ENCODE assay signal across 17 cellular contexts in the genomic region with DNA sequence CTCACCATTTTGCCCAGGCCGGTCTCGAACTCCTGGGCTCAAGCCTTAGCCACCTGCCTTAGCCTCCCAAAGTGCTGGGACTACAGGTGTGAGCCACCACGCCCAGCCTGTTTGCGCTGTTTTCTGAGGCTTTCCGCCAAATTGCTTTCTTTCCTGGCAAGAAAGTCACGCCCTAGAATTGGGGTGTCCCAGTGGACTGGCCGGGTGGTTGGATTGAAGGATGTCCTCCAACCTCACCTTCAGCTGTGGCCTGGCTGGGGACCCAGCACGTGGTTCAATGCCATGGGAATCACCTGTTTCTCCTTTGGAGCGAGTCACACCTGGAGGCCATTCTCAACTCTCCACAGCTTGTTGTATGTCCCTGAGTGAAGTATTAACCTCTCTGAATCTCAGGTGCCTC. TPM values are rescaled to one million over a fixed set of nuclear protein-coding genes. Genes with fewer than 3 reads are reported as not detected.
A peak's percentile ranks its signal among the peaks of the same experiment; 100 is the strongest.
DNase-seq lines count a peak whose midpoint lies in the region; ATAC-seq and TF ChIP-seq lines count a peak whose summit lies in the region.
"Had no signal": no experiment of that assay in that cellular context is flagged by ENCODE, and none has a peak within 500 bp of the region (broad histone marks: within the 10 kb centered on the region; RNA-seq: fewer than 3 reads in every experiment).

No MANE protein-coding gene starts in this region.

- peak overlapping the region; percentile 79 for H3K4me3 Mint-ChIP-seq in natural killer cell treated with Interleukin-12 subunit alpha and Interleukin-12 subunit beta and Interleukin-15 and Interleukin-18, amount 100 ng/mL, for 72 hours
- no peak overlapping the region for H3K4me3 Mint-ChIP-seq in natural killer cell
- H3K4me3 Mint-ChIP-seq in effector memory CD8-positive, alpha-beta T cell: peak overlapping the region; percentile 70 to 75
- H3K4me3 Mint-ChIP-seq in neural crest cell: no peak overlapping the region
- no peak overlapping the region for H3K4me3 Mint-ChIP-seq in HFFc6
- H3K4me3 Mint-ChIP-seq in osteocyte (ENCODE audit: unreplicated experiment): no peak overlapping the region

- H3K36me3 ChIP-seq in mucosa of descending colon (ENCODE audit: low read depth): no peaks in the 10 kb centered on the region
- H3K36me3 ChIP-seq in spleen: no peaks in the 10 kb centered on the region
- H3K36me3 ChIP-seq: cardiac muscle cell, HAP-1, Peyer's patch, SJCRH30, vagina had no signal

- intact Hi-C loops in natural killer cell (cut with micrococcal nuclease) (loop anchor here (1.0 kb wide), 1 partner anchor 175 kb away; no protein-coding TSS in a partner anchor), mucosa of descending colon (cut with DNase I, micrococcal nuclease) (loop anchor here (10.0 kb wide), 2 partner anchors 171 to 181 kb away; no protein-coding TSS in a partner anchor), spleen (cut with DNase I; ENCODE audit: low total_unique reads) (loop anchor here (10.0 kb wide), 1 partner anchor 171 kb away; no protein-coding TSS in a partner anchor)

- H3K27me3 ChIP-seq in spleen (replicated peaks in 1 of 7): peaks cover 0 to 11% (median 0%) of the 10 kb centered on the region in 7 donors
- H3K27me3 ChIP-seq: cardiac muscle cell, Peyer's patch, SJCRH30, vagina had no signal

- no peak for ATAC-seq in natural killer cell treated with Interleukin-12 subunit alpha and Interleukin-12 subunit beta and Interleukin-15 and Interleukin-18, amount 100 ng/mL, for 72 hours
- ATAC-seq in natural killer cell (no peak), mucosa of descending colon (no peak)
- no peak for ATAC-seq in effector memory CD8-positive, alpha-beta T cell (replicated peaks)

- no peak for TF ChIP-seq POLR2A in spleen (IDR thresholded peaks at IDR 0.05)

- H3K9me3 ChIP-seq in mucosa of descending colon (peaks cover 6% of the 10 kb centered on the region), spleen (peaks cover 4 to 8% (median 7%) of the 10 kb centered on the region in 8 donors)
- H3K9me3 ChIP-seq: vagina had no signal

- TF ChIP-seq CTCF in natural killer cell (IDR thresholded peaks at IDR 0.05) (no peak), neural crest cell (conservative IDR thresholded peaks at IDR 0.05) (no peak), mucosa of descending colon (IDR thresholded peaks at IDR 0.05) (no peak), HFFc6 (IDR thresholded peaks at IDR 0.05) (no peak), spleen (IDR thresholded peaks at IDR 0.05 in 8 of 11, conservative IDR thresholded peaks at IDR 0.05 in 3 of 11) (peak in 1 of 11 experiments; percentile 37), osteocyte (IDR thresholded peaks at IDR 0.05) (no peak)

- peaks cover 2% of the 10 kb centered on the region for H3K36me3 Mint-ChIP-seq in natural killer cell treated with Interleukin-12 subunit alpha and Interleukin-12 subunit beta and Interleukin-15 and Interleukin-18, amount 100 ng/mL, for 72 hours
- H3K36me3 Mint-ChIP-seq in natural killer cell: no peaks in the 10 kb centered on the region
- peaks cover 17% of the 10 kb centered on the region for H3K36me3 Mint-ChIP-seq in effector memory CD8-positive, alpha-beta T cell (ENCODE audit: insufficient read depth)
- peaks cover 6% of the 10 kb centered on the region for H3K36me3 Mint-ChIP-seq in neural crest cell (ENCODE audit: low read depth)
- H3K36me3 Mint-ChIP-seq in HFFc6 (ENCODE audit: low read depth): peaks cover 4% of the 10 kb centered on the region
- no peaks in the 10 kb centered on the region for H3K36me3 Mint-ChIP-seq in osteocyte (ENCODE audit: unreplicated experiment)

- H3K27ac ChIP-seq in spleen: peak overlapping the region in 3 of 8 donors; percentile 52 to 99 (median 63)
- H3K27ac ChIP-seq: cardiac muscle cell, psoas muscle, SJCRH30 had no signal

- H3K27me3 Mint-ChIP-seq in natural killer cell treated with Interleukin-12 subunit alpha and Interleukin-12 subunit beta and Interleukin-15 and Interleukin-18, amount 100 ng/mL, for 72 hours: no peaks in the 10 kb centered on the region
- H3K27me3 Mint-ChIP-seq in natural killer cell (ENCODE audit: low read depth in 2 of 2) (peaks cover 0 to 2% of the 10 kb centered on the region in 2 donors), neural crest cell (ENCODE audit: low read depth) (peaks cover 3% of the 10 kb centered on the region), HFFc6 (ENCODE audit: insufficient read depth) (no peaks in the 10 kb centered on the region; the same call in 1 of the 2 replicates), osteocyte (ENCODE audit: unreplicated experiment) (no peaks in the 10 kb centered on the region)
- no peaks in the 10 kb centered on the region for H3K27me3 Mint-ChIP-seq in effector memory CD8-positive, alpha-beta T cell

- H3K4me3 ChIP-seq in mucosa of descending colon (no peak overlapping the region), spleen (peak overlapping the region in 1 of 8 donors; percentile 30)
- H3K4me3 ChIP-seq: HAP-1 had no signal

- peak overlapping the region; percentile 64 to 93 for H3K27ac Mint-ChIP-seq in natural killer cell treated with Interleukin-12 subunit alpha and Interleukin-12 subunit beta and Interleukin-15 and Interleukin-18, amount 100 ng/mL, for 72 hours
- H3K27ac Mint-ChIP-seq in natural killer cell: peak overlapping the region in 1 of 2 donors; percentile 81
- peak overlapping the region in 1 of 2 donors; percentile 54 for H3K27ac Mint-ChIP-seq in effector memory CD8-positive, alpha-beta T cell
- H3K27ac Mint-ChIP-seq in neural crest cell (ENCODE audit: unreplicated experiment): peak overlapping the region; percentile 7
- no peak overlapping the region for H3K27ac Mint-ChIP-seq in HFFc6
- H3K27ac Mint-ChIP-seq in osteocyte (ENCODE audit: unreplicated experiment): no peak overlapping the region

- H3K9me3 Mint-ChIP-seq in natural killer cell treated with Interleukin-12 subunit alpha and Interleukin-12 subunit beta and Interleukin-15 and Interleukin-18, amount 100 ng/mL, for 72 hours: no peaks in the 10 kb centered on the region
- H3K9me3 Mint-ChIP-seq in natural killer cell: no peaks in the 10 kb centered on the region
- no peaks in the 10 kb centered on the region for H3K9me3 Mint-ChIP-seq in effector memory CD8-positive, alpha-beta T cell
- peaks cover 9% of the 10 kb centered on the region for H3K9me3 Mint-ChIP-seq in neural crest cell
- peaks cover 11% of the 10 kb centered on the region for H3K9me3 Mint-ChIP-seq in HFFc6
- peaks cover 4% of the 10 kb centered on the region for H3K9me3 Mint-ChIP-seq in osteocyte (ENCODE audit: unreplicated experiment)

- no peak for DNase-seq in natural killer cell treated with Interleukin-12 subunit alpha and Interleukin-12 subunit beta and Interleukin-15 and Interleukin-18, amount 100 ng/mL, for 72 hours (ENCODE audit: low spot score)
- no peak for DNase-seq in natural killer cell
- DNase-seq in effector memory CD8-positive, alpha-beta T cell: no peak
- DNase-seq in neural crest cell (ENCODE audit: low read depth, low spot score): no peak
- no peak for DNase-seq in mucosa of descending colon
- no peak for DNase-seq in HFFc6
- DNase-seq in spleen: no peak
- no peak for DNase-seq in osteocyte (ENCODE audit: extremely low spot score, unreplicated experiment)
- DNase-seq: NCI-H1092; NCI-H187 treated with DMSO at 0.1 percent for 48 hours; NK-92 treated with Interleukin-12 subunit alpha and Interleukin-12 subunit beta, amount 100 ng/mL, for 24 hours had no signal

- H3K4me1 Mint-ChIP-seq in natural killer cell treated with Interleukin-12 subunit alpha and Interleukin-12 subunit beta and Interleukin-15 and Interleukin-18, amount 100 ng/mL, for 72 hours (ENCODE audit: low read depth in 2 of 2): peaks cover 31 to 33% of the 10 kb centered on the region in 2 donors
- peaks cover 32 to 41% of the 10 kb centered on the region in 2 donors for H3K4me1 Mint-ChIP-seq in natural killer cell
- peaks cover 34 to 39% of the 10 kb centered on the region in 2 donors for H3K4me1 Mint-ChIP-seq in effector memory CD8-positive, alpha-beta T cell (ENCODE audit: low read depth in 2 of 2)
- H3K4me1 Mint-ChIP-seq in neural crest cell: peaks cover 21% of the 10 kb centered on the region
- H3K4me1 Mint-ChIP-seq in HFFc6 (ENCODE audit: low read depth): peaks cover 28% of the 10 kb centered on the region
- H3K4me1 Mint-ChIP-seq in osteocyte (ENCODE audit: unreplicated experiment): peaks cover 15% of the 10 kb centered on the region

- WGBS in spleen, 5 donors: 83 to 96% (median 89%) methylated on average over 7 to 9 of the region's 9 CpGs

- H3K4me1 ChIP-seq in mucosa of descending colon (ENCODE audit: low read depth) (peaks cover 3% of the 10 kb centered on the region), spleen (peaks cover 12 to 53% (median 40%) of the 10 kb centered on the region in 6 donors)
- H3K4me1 ChIP-seq: psoas muscle had no signal

RNA-seq across cellular contexts. Expression of a gene that starts 5.8 kb away (rescaled TPM):
- 1 to 10 TPM; 3.1 to 5.0 TPM for total RNA-seq in natural killer cell treated with Interleukin-12 subunit alpha and Interleukin-12 subunit beta and Interleukin-15 and Interleukin-18, amount 100 ng/mL, for 72 hours
- total RNA-seq in natural killer cell (10 to 100 TPM; 13.7 to 16.2 (median 13.9) TPM), neural crest cell (4.4 and 4.6 TPM in 2 replicates), mucosa of descending colon (1 to 10 TPM; 1.4 to 6.7 (median 1.6) TPM), spleen (10 to 100 TPM; 20.7 to 71.1 (median 48.2) TPM), osteocyte (4.6 and 5.7 TPM in 2 replicates)
- total RNA-seq in HFFc6 (2021; fragmentation: NEBNext Ultra II Directional; extraction: Animal tissue kit (Norgen Biotek cat#: 25700)): 1 to 10 TPM; 1.3 to 2.4 (median 1.9) TPM
- polyA plus RNA-seq in spleen: 10 to 100 TPM in 2 of 3 donors, 1 to 10 TPM in 1; 5.7 to 19.9 (median 11.7) TPM

Comparison
In these comparisons a context has a peak if more than half of its experiments do, and no peak if none do; other contexts are left out.
1. H3K4me3 Mint-ChIP-seq: peak in natural killer cell treated with Interleukin-12 subunit alpha and Interleukin-12 subunit beta and Interleukin-15 and Interleukin-18, amount 100 ng/mL, for 72 hours (single experiment) and effector memory CD8-positive, alpha-beta T cell (2 of 2); none in natural killer cell (single experiment), neural crest cell (single experiment), HFFc6 (single experiment) and osteocyte (single experiment).
2. H3K27ac Mint-ChIP-seq: peak in natural killer cell treated with Interleukin-12 subunit alpha and Interleukin-12 subunit beta and Interleukin-15 and Interleukin-18, amount 100 ng/mL, for 72 hours (2 of 2) and neural crest cell (single experiment); none in HFFc6 (single experiment) and osteocyte (single experiment).